37 cellular contexts compared by ENCODE assay signal in the genomic region with DNA sequence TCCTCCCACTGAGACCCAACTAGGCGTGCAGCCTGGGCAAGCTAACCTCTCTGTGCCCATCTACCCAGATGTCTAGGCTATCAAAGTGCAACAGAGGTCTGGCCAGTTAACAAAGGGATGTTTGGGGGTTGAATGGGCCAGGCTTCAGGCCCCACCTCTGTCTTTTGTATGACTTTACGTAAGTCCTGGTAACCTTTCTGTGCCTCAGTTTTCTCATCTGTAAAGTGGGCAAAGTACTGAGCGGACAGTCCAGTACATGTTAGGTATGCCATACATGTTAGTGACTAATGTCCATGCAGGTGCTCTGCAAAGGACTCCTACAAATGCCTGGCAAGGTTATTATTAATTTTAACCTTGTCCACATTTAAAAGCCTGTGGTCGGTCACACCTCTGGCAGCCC. TPM values are rescaled to one million over a fixed set of nuclear protein-coding genes. Genes with fewer than 3 reads are reported as not detected.
"Had no signal": no experiment of that assay in that cellular context is flagged by ENCODE, and none has a peak within 500 bp of the region (broad histone marks: within the 10 kb centered on the region; RNA-seq: fewer than 3 reads in every experiment).

No MANE protein-coding gene starts in this region.

- H3K4me3 ChIP-seq: adrenal gland, cardiac muscle cell had no signal

- H3K9me3 ChIP-seq: adrenal gland had no signal

- DNase-seq: activated B cell treated with CpG ODN at 0.5 μM for 24 hours; activated CD4-positive, alpha-beta memory T cell treated with anti-CD3 and anti-CD28 coated beads for 36 hours; activated CD4-positive, alpha-beta T cell treated with anti-CD3 and anti-CD28 coated beads for 4 hours; activated CD4-positive, alpha-beta T cell treated with anti-CD3 and anti-CD28 coated beads, Interleukin-2, amount 10 ng/mL, durations not matched to agents 24 days and 14 days; activated CD4-positive, alpha-beta T cell treated with anti-CD3 and anti-CD28 coated beads, Interleukin-2, amount 50 U/mL, for 1 hour; activated CD4-positive, alpha-beta T cell treated with anti-CD3 and anti-CD28 coated beads, Interleukin-2, amount 50 U/mL, for 4 hours; activated CD4-positive, CD25-positive, alpha-beta regulatory T cell treated with anti-CD3 and anti-CD28 coated beads, Interleukin-2, amount 50 U/mL, for 72 hours; activated CD8-positive, alpha-beta memory T cell treated with anti-CD3 and anti-CD28 coated beads, Interleukin-2, amount 50 U/mL, for 4 hours; activated CD8-positive, alpha-beta T cell treated with anti-CD3 and anti-CD28 coated beads for 36 hours; activated effector memory CD4-positive, alpha-beta T cell treated with anti-CD3 and anti-CD28 coated beads, Interleukin-2, amount 50 U/mL, for 16 hours; activated gamma-delta T cell treated with Interleukin-2 at 50 U/mL for 16 hours; activated naive CD4-positive, alpha-beta T cell; activated naive CD4-positive, alpha-beta T cell treated with anti-CD3 and anti-CD28 coated beads for 36 hours; activated naive CD4-positive, alpha-beta T cell treated with anti-CD3 and anti-CD28 coated beads, Interleukin-2, amount 50 U/mL, for 16 hours; activated naive CD8-positive, alpha-beta T cell treated with anti-CD3 and anti-CD28 coated beads for 36 hours; activated T-cell treated with anti-CD3 and anti-CD28 coated beads for 4 hours; activated T-cell treated with anti-CD3 and anti-CD28 coated beads, Interleukin-2, amount 50 U/mL, for 1 hour; activated T-cell treated with anti-CD3 and anti-CD28 coated beads, Interleukin-2, amount 50 U/mL, for 4 hours; activated T-cell treated with anti-CD3 and anti-CD28 coated beads, Interleukin-2, amount 50 U/mL, for 72 hours; amniotic stem cell; aorta; caudate nucleus; cerebellar nuclear complex; T-helper 1 cell; T-helper 2 cell; T-helper 9 cell had no signal

- H3K27ac ChIP-seq: cardiac muscle cell, VCaP had no signal

- H3K36me3 ChIP-seq: adrenal gland, cardiac muscle cell had no signal

- FAIRE-seq: astrocyte, bronchial epithelial cell, TTC549 had no signal

- H3K27me3 ChIP-seq: adrenal gland, cardiac muscle cell had no signal

- ATAC-seq: activated CD8-positive, alpha-beta T cell treated with anti-CD3 and anti-CD28 coated beads for 36 hours; activated T-cell treated with anti-CD3 and anti-CD28 coated beads, Interleukin-2, amount 50 U/mL, for 4 hours; activated T-cell treated with anti-CD3 and anti-CD28 coated beads, Interleukin-2, amount 50 U/mL, for 72 hours; activated T-helper 17 cell treated with anti-CD3 and anti-CD28 coated beads, Interleukin-2, amount 50 U/mL, for 72 hours had no signal

RNA-seq across cellular contexts. Expression of a gene that starts 14.0 kb away (rescaled TPM):
- total RNA-seq: activated B cell treated with CpG ODN at 0.5 μM for 24 hours; activated CD4-positive, alpha-beta memory T cell treated with anti-CD3 and anti-CD28 coated beads for 36 hours; activated CD4-positive, alpha-beta T cell treated with anti-CD3 and anti-CD28 coated beads, Interleukin-2, amount 10 ng/mL, durations not matched to agents 24 days and 14 days; activated CD8-positive, alpha-beta memory T cell treated with anti-CD3 and anti-CD28 coated beads for 36 hours; activated CD8-positive, alpha-beta T cell treated with anti-CD3 and anti-CD28 coated beads for 36 hours; activated naive CD4-positive, alpha-beta T cell treated with anti-CD3 and anti-CD28 coated beads for 36 hours; activated naive CD4-positive, alpha-beta T cell treated with anti-CD3 and anti-CD28 coated beads, Interleukin-2, amount 50 U/mL, for 72 hours; activated naive CD8-positive, alpha-beta T cell treated with anti-CD3 and anti-CD28 coated beads for 36 hours; activated T-helper 1 cell treated with anti-CD3 and anti-CD28 coated beads, Interleukin-12 subunit alpha, Interleukin-12 subunit beta, Interleukin-2, Interleukin-4 antibody, amounts not matched to agents 30 ng/mL and 10 ng/mL and 1 ng/mL, durations not matched to agents 14 hours and 24 hours and 36 hours; activated T-helper 17 cell treated with anti-CD3 and anti-CD28 coated beads, Interleukin-2, amount 50 U/mL, for 72 hours; aorta; astrocyte; bronchial epithelial cell; chondrocyte had no signal
- polyA plus RNA-seq: aorta, cardiac muscle cell had no signal

RNA-seq across cellular contexts. Expression of a gene that starts 43.0 kb away (rescaled TPM):
- total RNA-seq: activated B cell treated with CpG ODN at 0.5 μM for 24 hours; activated CD4-positive, alpha-beta memory T cell treated with anti-CD3 and anti-CD28 coated beads for 36 hours; activated CD4-positive, alpha-beta T cell treated with anti-CD3 and anti-CD28 coated beads, Interleukin-2, amount 10 ng/mL, durations not matched to agents 24 days and 14 days; activated CD8-positive, alpha-beta memory T cell treated with anti-CD3 and anti-CD28 coated beads for 36 hours; activated CD8-positive, alpha-beta T cell treated with anti-CD3 and anti-CD28 coated beads for 36 hours; activated naive CD4-positive, alpha-beta T cell treated with anti-CD3 and anti-CD28 coated beads for 36 hours; activated naive CD4-positive, alpha-beta T cell treated with anti-CD3 and anti-CD28 coated beads, Interleukin-2, amount 50 U/mL, for 72 hours; activated naive CD8-positive, alpha-beta T cell treated with anti-CD3 and anti-CD28 coated beads for 36 hours; activated T-cell treated with anti-CD3 and anti-CD28 coated beads, Interleukin-2, amount 50 U/mL, for 4 hours; activated T-cell treated with anti-CD3 and anti-CD28 coated beads, Interleukin-2, amount 50 U/mL, for 72 hours; activated T-helper 1 cell treated with anti-CD3 and anti-CD28 coated beads, Interleukin-12 subunit alpha, Interleukin-12 subunit beta, Interleukin-2, Interleukin-4 antibody, amounts not matched to agents 30 ng/mL and 10 ng/mL and 1 ng/mL, durations not matched to agents 14 hours and 24 hours and 36 hours; activated T-helper 17 cell treated with anti-CD3 and anti-CD28 coated beads, Interleukin-2, amount 50 U/mL, for 72 hours; aorta; astrocyte; bronchial epithelial cell; cardiac muscle cell; chondrocyte had no signal
- polyA plus RNA-seq: aorta, cardiac muscle cell had no signal
